13 cellular contexts compared by ENCODE assay signal in genomic region chr9:3730527-3730926, GRCh38.
A peak's percentile ranks its signal among the peaks of the same experiment; 100 is the strongest.
DNase-seq lines count a peak whose midpoint lies in the region; ATAC-seq and TF ChIP-seq lines count a peak whose summit lies in the region.
"Had no signal": no experiment of that assay in that cellular context is flagged by ENCODE, and none has a peak within 500 bp of the region (broad histone marks: within the 10 kb centered on the region; RNA-seq: fewer than 3 reads in every experiment).

No MANE protein-coding gene starts in this region.

- intact Hi-C loops in activated CD4-positive, alpha-beta T cell treated with anti-CD3 and anti-CD28 coated beads for 36 hours (cut with DNase I, micrococcal nuclease): loop anchor here (5.0 to 10.0 kb wide), 6 partner anchors 204 to 634 kb away; no protein-coding TSS in a partner anchor

- no peaks in the 10 kb centered on the region for H3K36me3 Mint-ChIP-seq in activated CD4-positive, alpha-beta T cell treated with anti-CD3 and anti-CD28 coated beads for 36 hours (ENCODE audit: low read depth)
- no peaks in the 10 kb centered on the region for H3K36me3 Mint-ChIP-seq in activated naive CD8-positive, alpha-beta T cell treated with anti-CD3 and anti-CD28 coated beads for 36 hours
- H3K36me3 Mint-ChIP-seq: type B pancreatic cell had no signal

- no peak overlapping the region for H3K4me3 Mint-ChIP-seq in activated CD4-positive, alpha-beta T cell treated with anti-CD3 and anti-CD28 coated beads for 36 hours
- H3K4me3 Mint-ChIP-seq in activated naive CD8-positive, alpha-beta T cell treated with anti-CD3 and anti-CD28 coated beads for 36 hours: peak overlapping the region; percentile 19
- H3K4me3 Mint-ChIP-seq: type B pancreatic cell had no signal

- H3K4me1 Mint-ChIP-seq in activated CD4-positive, alpha-beta T cell treated with anti-CD3 and anti-CD28 coated beads for 36 hours: peaks cover 26% of the 10 kb centered on the region
- H3K4me1 Mint-ChIP-seq in activated naive CD8-positive, alpha-beta T cell treated with anti-CD3 and anti-CD28 coated beads for 36 hours: peaks cover 22% of the 10 kb centered on the region

- no peaks in the 10 kb centered on the region for H3K9me3 Mint-ChIP-seq in activated CD4-positive, alpha-beta T cell treated with anti-CD3 and anti-CD28 coated beads for 36 hours (ENCODE audit: low read depth)
- H3K9me3 Mint-ChIP-seq in activated naive CD8-positive, alpha-beta T cell treated with anti-CD3 and anti-CD28 coated beads for 36 hours: no peaks in the 10 kb centered on the region
- H3K9me3 Mint-ChIP-seq: type B pancreatic cell had no signal

- peak; percentile 57 for ATAC-seq in activated CD4-positive, alpha-beta T cell treated with anti-CD3 and anti-CD28 coated beads for 36 hours
- ATAC-seq in HG03108 (IDR thresholded peaks at IDR 0.05; ENCODE audit: unreplicated experiment): peak; percentile 28

- no peaks in the 10 kb centered on the region for H3K27me3 Mint-ChIP-seq in activated CD4-positive, alpha-beta T cell treated with anti-CD3 and anti-CD28 coated beads for 36 hours
- H3K27me3 Mint-ChIP-seq in activated naive CD8-positive, alpha-beta T cell treated with anti-CD3 and anti-CD28 coated beads for 36 hours: no peaks in the 10 kb centered on the region
- H3K27me3 Mint-ChIP-seq: type B pancreatic cell had no signal

- no peak for DNase-seq in activated CD4-positive, alpha-beta T cell treated with anti-CD3 and anti-CD28 coated beads for 36 hours
- DNase-seq in activated CD4-positive, alpha-beta T cell treated with anti-CD3 and anti-CD28 coated beads, Interleukin-2, amount 50 U/mL, for 48 hours: no peak
- DNase-seq in GM20000 (ENCODE audit: low spot score): peak; percentile 41
- no peak for DNase-seq in activated naive CD8-positive, alpha-beta T cell treated with anti-CD3 and anti-CD28 coated beads for 36 hours
- no peak for DNase-seq in kidney glomerular epithelial cell (lab: John Stamatoyannopoulos, UW)
- no peak for DNase-seq in NCI-H748 treated with DMSO at 0.1 percent for 48 hours (lab: John Stamatoyannopoulos, UW)
- DNase-seq in NCI-H446 treated with DMSO at 0.1 percent for 48 hours (lab: John Stamatoyannopoulos, UW): no peak
- DNase-seq: activated CD4-positive, alpha-beta T cell treated with anti-CD3 and anti-CD28 coated beads, Interleukin-2, amount 50 U/mL, for 4 hours; COR-L47; NCI-H1105; OCI-M1 had no signal

- no peak for TF ChIP-seq CTCF in GM20000 (IDR thresholded peaks at IDR 0.05; ENCODE audit: extremely low read depth, missing control alignments)

- CTCF ChIA-PET in activated CD4-positive, alpha-beta T cell treated with anti-CD3 and anti-CD28 coated beads for 36 hours (lab: Charles Lee): no interaction called here

- POLR2A ChIA-PET in activated CD4-positive, alpha-beta T cell treated with anti-CD3 and anti-CD28 coated beads for 36 hours (lab: Charles Lee): no interaction called here

- H3K27ac Mint-ChIP-seq in activated CD4-positive, alpha-beta T cell treated with anti-CD3 and anti-CD28 coated beads for 36 hours: peak overlapping the region; percentile 49
- H3K27ac Mint-ChIP-seq in activated naive CD8-positive, alpha-beta T cell treated with anti-CD3 and anti-CD28 coated beads for 36 hours: peak overlapping the region; percentile 74
- H3K27ac Mint-ChIP-seq: type B pancreatic cell had no signal
